15 cellular contexts compared by ENCODE assay signal in the genomic region with DNA sequence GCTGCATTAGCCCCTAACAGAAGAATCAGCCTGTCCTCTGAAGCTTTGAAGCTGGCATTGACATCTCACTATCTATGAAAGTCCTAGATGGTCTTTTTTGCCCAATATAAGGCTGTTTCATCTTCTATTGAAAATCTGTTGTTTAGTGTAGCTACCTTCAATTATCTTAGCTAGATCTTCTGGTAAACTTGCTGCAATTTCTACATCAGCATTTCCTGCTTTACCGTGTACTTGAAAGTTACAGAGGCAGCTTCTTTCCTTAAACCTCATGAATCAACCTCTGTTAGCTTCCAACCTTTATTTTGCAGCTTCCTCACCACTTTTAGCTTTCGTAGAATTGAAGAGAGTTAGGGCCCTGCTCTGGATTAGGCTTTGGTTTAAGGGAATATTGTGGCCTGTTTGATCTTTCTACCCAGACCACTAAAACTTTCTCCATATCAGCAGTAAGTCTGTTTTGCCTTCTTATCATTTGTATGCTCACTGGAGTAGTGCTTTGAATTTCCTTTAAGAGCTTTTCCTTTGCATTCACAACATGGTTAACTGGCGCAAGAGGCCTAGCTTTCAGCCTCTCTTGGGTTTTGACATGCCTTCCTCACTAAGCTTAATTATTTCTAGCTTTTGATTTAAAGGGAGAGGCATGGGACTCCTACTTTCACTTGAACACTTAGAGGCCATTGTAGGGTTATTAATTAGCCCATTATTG. TPM values are rescaled to one million over a fixed set of nuclear protein-coding genes. Genes with fewer than 3 reads are reported as not detected.
DNase-seq lines count a peak whose midpoint lies in the region; ATAC-seq, FAIRE-seq and TF ChIP-seq lines count a peak whose summit lies in the region.
"Had no signal": no experiment of that assay in that cellular context is flagged by ENCODE, and none has a peak within 500 bp of the region (broad histone marks: within the 10 kb centered on the region; RNA-seq: fewer than 3 reads in every experiment).

No MANE protein-coding gene starts in this region.

- ATAC-seq in CD4-positive, alpha-beta T cell (ENCODE audit: poor library complexity) = peak; percentile 67
- ATAC-seq in pancreas = no peak
- no peak for ATAC-seq in HG02610 (IDR thresholded peaks at IDR 0.05; ENCODE audit: unreplicated experiment)
- ATAC-seq: activated T-cell treated with anti-CD3 and anti-CD28 coated beads, Interleukin-2, amount 50 U/mL, for 4 hours; psoas muscle; Right ventricle myocardium inferior had no signal

- H3K4me1 ChIP-seq in pancreas = peaks cover 0 to 16% (median 0%) of the 10 kb centered on the region in 3 donors

- no peak overlapping the region for H3K4me3 ChIP-seq in pancreas
- H3K4me3 ChIP-seq: esophagus squamous epithelium, psoas muscle had no signal

- H3K27me3 ChIP-seq in CD4-positive, alpha-beta T cell (ENCODE audit: control insufficient read depth, insufficient read depth, low read length) = no peaks in the 10 kb centered on the region
- no peaks in the 10 kb centered on the region for H3K27me3 ChIP-seq in pancreas
- H3K27me3 ChIP-seq: esophagus squamous epithelium had no signal

- POLR2A ChIA-PET in CD4-positive, alpha-beta T cell (lab: Charles Lee) = interaction anchor here (1.1 to 2.5 kb wide), 7 partner anchors 11 to 298 kb away, joined by 3 to 28 read pairs (median 5); a partner anchor contains a TSS

- intact Hi-C loops in CD4-positive, alpha-beta T cell (cut with DNase I, micrococcal nuclease) = no loop called here
- intact Hi-C loops in pancreas (cut with DNase I) = no loop called here

- peak overlapping the region; percentile 28 for H3K4me3 Mint-ChIP-seq in CD4-positive, alpha-beta T cell
- H3K4me3 Mint-ChIP-seq in osteocyte (ENCODE audit: unreplicated experiment) = no peak overlapping the region
- H3K4me3 Mint-ChIP-seq: activated T-cell treated with anti-CD3 and anti-CD28 coated beads, Interleukin-2, amount 50 U/mL, for 4 hours had no signal

- no peak overlapping the region for H3K27ac ChIP-seq in CD4-positive, alpha-beta T cell (ENCODE audit: low read depth, low read length)
- no peak overlapping the region for H3K27ac ChIP-seq in pancreas
- H3K27ac ChIP-seq: psoas muscle had no signal

- peaks cover 6% of the 10 kb centered on the region for H3K9me3 Mint-ChIP-seq in CD4-positive, alpha-beta T cell
- H3K9me3 Mint-ChIP-seq in osteocyte (ENCODE audit: unreplicated experiment) = peaks cover 8% of the 10 kb centered on the region

- no peaks in the 10 kb centered on the region for H3K36me3 ChIP-seq in pancreas
- H3K36me3 ChIP-seq: esophagus squamous epithelium had no signal

- FAIRE-seq in pancreas (lab: Jason Lieb, UNC) = no peak

- peaks cover 33% of the 10 kb centered on the region for H3K36me3 Mint-ChIP-seq in CD4-positive, alpha-beta T cell (ENCODE audit: low read depth)
- H3K36me3 Mint-ChIP-seq in osteocyte (ENCODE audit: unreplicated experiment) = peaks cover 22% of the 10 kb centered on the region

- TF ChIP-seq CTCF in CD4-positive, alpha-beta T cell (IDR thresholded peaks at IDR 0.05) = no peak
- TF ChIP-seq CTCF in osteocyte (IDR thresholded peaks at IDR 0.05) = no peak
- TF ChIP-seq CTCF in pancreas (IDR thresholded peaks at IDR 0.05) = no peak

- no peaks in the 10 kb centered on the region for H3K9me3 ChIP-seq in CD4-positive, alpha-beta T cell (ENCODE audit: control insufficient read depth, low read length)
- H3K9me3 ChIP-seq in pancreas = no peaks in the 10 kb centered on the region
- H3K9me3 ChIP-seq: esophagus squamous epithelium, psoas muscle had no signal

- CTCF ChIA-PET in CD4-positive, alpha-beta T cell (lab: Charles Lee) = interaction anchor here (1.1 to 1.9 kb wide), 3 partner anchors 9 to 37 kb away, joined by 3 to 8 read pairs (median 6); no protein-coding TSS in a partner anchor

- peak overlapping the region; percentile 85 for H3K27ac Mint-ChIP-seq in CD4-positive, alpha-beta T cell
- peak overlapping the region; percentile 10 for H3K27ac Mint-ChIP-seq in osteocyte (ENCODE audit: unreplicated experiment)

- no peaks in the 10 kb centered on the region for H3K27me3 Mint-ChIP-seq in CD4-positive, alpha-beta T cell
- no peaks in the 10 kb centered on the region for H3K27me3 Mint-ChIP-seq in osteocyte (ENCODE audit: unreplicated experiment)

- peaks cover 74% of the 10 kb centered on the region for H3K4me1 Mint-ChIP-seq in CD4-positive, alpha-beta T cell (ENCODE audit: low read depth)
- H3K4me1 Mint-ChIP-seq in osteocyte (ENCODE audit: unreplicated experiment) = peaks cover 29% of the 10 kb centered on the region

- DNase-seq in CD4-positive, alpha-beta T cell = no peak
- DNase-seq in OCI-M1 (lab: John Stamatoyannopoulos, UW) (peak; percentile 15), osteocyte (ENCODE audit: extremely low spot score, unreplicated experiment) (no peak), pancreas (no peak), C1 segment of cervical spinal cord (lab: John Stamatoyannopoulos, UW) (no peak)
- peak; percentile 18 for DNase-seq in central memory CD4-positive, alpha-beta T cell
- DNase-seq in stimulated activated CD8-positive, alpha-beta memory T cell treated with anti-CD3 and anti-CD28 coated beads, Interleukin-4, amount 100 ng/mL, for 48 hours = no peak
- DNase-seq: activated T-cell treated with anti-CD3 and anti-CD28 coated beads, Interleukin-2, amount 50 U/mL, for 4 hours; esophagus squamous epithelium; IMR-90; NCI-H526 treated with DMSO at 0.1 percent for 48 hours; psoas muscle; stimulated activated CD4-positive, alpha-beta T cell treated with anti-CD3 and anti-CD28 coated beads, Interleukin-4, amount 100 ng/mL, for 24 hours had no signal

- WGBS in pancreas, 2 donors = 81 to 85% methylated on average over 3 of the region's 3 CpGs

RNA-seq across cellular contexts. Expression of a gene that starts 32.5 kb away (rescaled TPM):
- total RNA-seq in CD4-positive, alpha-beta T cell = 10 to 100 TPM; 49.2 to 51.3 TPM
- total RNA-seq in osteocyte (87.3 and 89.4 TPM in 2 replicates), pancreas (10 to 100 TPM in 2 of 6 donors, 1 to 10 TPM in 4; 2.6 to 13.0 (median 6.8) TPM)
- polyA plus RNA-seq in pancreas = 1 to 10 TPM; 2.6 to 3.9 TPM

Comparison
In these comparisons a context has a peak if more than half of its experiments do, and no peak if none do; other contexts are left out.
1. DNase-seq: peak in OCI-M1 (single experiment) and central memory CD4-positive, alpha-beta T cell (single experiment); none in CD4-positive, alpha-beta T cell (0 of 10), osteocyte (single experiment), pancreas (0 of 6), C1 segment of cervical spinal cord (0 of 14) and stimulated activated CD8-positive, alpha-beta memory T cell treated with anti-CD3 and anti-CD28 coated beads, Interleukin-4, amount 100 ng/mL, for 48 hours (single experiment).